1 cellular context compared by ENCODE assay signal in the genomic region with DNA sequence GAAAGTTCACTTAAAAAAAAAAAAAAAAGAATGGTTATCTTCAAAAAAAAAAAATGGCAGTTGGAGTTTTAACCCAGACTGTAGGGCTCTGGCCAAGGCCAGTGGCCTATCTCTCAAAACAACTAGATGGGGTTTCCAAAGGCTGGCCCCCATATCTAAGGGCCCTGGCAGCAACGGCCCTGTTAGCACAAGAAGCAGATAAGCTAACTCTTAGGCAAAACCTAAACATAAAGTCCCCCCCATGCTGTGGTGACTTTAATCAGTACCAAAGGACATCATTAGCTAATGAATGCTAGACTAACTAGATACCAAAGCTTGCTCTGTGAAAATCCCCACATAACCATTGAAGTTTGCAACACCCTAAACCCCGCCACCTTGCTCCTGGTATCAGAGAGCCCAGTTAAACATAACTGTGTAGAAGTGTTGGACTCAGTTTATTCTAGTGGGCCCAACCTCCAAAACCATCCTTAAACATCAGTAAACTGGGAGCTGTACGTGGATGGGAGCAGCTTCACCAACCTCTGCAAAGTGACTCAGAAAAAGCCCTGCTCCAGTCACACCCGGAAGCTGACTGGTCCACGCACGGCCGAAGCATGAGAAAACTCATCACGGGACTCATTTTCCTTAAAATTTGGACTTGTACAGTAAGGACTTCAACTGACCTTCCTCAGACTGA.
TF ChIP-seq lines count a peak whose summit lies in the region.
"Not testable (repeated sequence)": the region's sequence is repeated elsewhere in the genome, so short reads cannot be mapped to it uniquely, and the experiment has no call there.

No MANE protein-coding gene starts in this region.

TF ChIP-seq in K562, 482 proteins besides CTCF, POLR2A, EP300 and RAD21 (continued from another document and continues in another):
- TF ChIP-seq, protein P1, sequence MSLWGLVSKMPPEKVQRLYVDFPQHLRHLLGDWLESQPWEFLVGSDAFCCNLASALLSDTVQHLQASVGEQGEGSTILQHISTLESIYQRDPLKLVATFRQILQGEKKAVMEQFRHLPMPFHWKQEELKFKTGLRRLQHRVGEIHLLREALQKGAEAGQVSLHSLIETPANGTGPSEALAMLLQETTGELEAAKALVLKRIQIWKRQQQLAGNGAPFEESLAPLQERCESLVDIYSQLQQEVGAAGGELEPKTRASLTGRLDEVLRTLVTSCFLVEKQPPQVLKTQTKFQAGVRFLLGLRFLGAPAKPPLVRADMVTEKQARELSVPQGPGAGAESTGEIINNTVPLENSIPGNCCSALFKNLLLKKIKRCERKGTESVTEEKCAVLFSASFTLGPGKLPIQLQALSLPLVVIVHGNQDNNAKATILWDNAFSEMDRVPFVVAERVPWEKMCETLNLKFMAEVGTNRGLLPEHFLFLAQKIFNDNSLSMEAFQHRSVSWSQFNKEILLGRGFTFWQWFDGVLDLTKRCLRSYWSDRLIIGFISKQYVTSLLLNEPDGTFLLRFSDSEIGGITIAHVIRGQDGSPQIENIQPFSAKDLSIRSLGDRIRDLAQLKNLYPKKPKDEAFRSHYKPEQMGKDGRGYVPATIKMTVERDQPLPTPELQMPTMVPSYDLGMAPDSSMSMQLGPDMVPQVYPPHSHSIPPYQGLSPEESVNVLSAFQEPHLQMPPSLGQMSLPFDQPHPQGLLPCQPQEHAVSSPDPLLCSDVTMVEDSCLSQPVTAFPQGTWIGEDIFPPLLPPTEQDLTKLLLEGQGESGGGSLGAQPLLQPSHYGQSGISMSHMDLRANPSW (CRISPR knock-in tag; IDR thresholded peaks at IDR 0.05), result peak; percentile 65; the same call in 1 of the 2 replicates
- TF ChIP-seq FOXM1 (IDR thresholded peaks at IDR 0.05; ENCODE audit: low read depth), result peak; percentile 44; the same call in 1 of the 2 replicates
- not testable (repeated sequence) for TF ChIP-seq FOXM1 (CRISPR knock-in tag; IDR thresholded peaks at IDR 0.05; ENCODE audit: low read depth); TEAD4 (CRISPR knock-in tag; IDR thresholded peaks at IDR 0.05; ENCODE audit: borderline replicate concordance)
- 0 out of 2 replicates have a peak, but pooled peaks have one; percentile 13 for TF ChIP-seq GABPB1 (CRISPR knock-in tag; IDR thresholded peaks at IDR 0.05)
- TF ChIP-seq, protein P2, sequence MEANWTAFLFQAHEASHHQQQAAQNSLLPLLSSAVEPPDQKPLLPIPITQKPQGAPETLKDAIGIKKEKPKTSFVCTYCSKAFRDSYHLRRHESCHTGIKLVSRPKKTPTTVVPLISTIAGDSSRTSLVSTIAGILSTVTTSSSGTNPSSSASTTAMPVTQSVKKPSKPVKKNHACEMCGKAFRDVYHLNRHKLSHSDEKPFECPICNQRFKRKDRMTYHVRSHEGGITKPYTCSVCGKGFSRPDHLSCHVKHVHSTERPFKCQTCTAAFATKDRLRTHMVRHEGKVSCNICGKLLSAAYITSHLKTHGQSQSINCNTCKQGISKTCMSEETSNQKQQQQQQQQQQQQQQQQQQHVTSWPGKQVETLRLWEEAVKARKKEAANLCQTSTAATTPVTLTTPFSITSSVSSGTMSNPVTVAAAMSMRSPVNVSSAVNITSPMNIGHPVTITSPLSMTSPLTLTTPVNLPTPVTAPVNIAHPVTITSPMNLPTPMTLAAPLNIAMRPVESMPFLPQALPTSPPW (CRISPR knock-in tag; IDR thresholded peaks at IDR 0.05), result peak; percentile 48; the same call in 1 of the 2 replicates
- peak; percentile 87 for TF ChIP-seq BRD9 (IDR thresholded peaks at IDR 0.05; ENCODE audit: low read depth, partially characterized antibody)
- TF ChIP-seq, protein P3, sequence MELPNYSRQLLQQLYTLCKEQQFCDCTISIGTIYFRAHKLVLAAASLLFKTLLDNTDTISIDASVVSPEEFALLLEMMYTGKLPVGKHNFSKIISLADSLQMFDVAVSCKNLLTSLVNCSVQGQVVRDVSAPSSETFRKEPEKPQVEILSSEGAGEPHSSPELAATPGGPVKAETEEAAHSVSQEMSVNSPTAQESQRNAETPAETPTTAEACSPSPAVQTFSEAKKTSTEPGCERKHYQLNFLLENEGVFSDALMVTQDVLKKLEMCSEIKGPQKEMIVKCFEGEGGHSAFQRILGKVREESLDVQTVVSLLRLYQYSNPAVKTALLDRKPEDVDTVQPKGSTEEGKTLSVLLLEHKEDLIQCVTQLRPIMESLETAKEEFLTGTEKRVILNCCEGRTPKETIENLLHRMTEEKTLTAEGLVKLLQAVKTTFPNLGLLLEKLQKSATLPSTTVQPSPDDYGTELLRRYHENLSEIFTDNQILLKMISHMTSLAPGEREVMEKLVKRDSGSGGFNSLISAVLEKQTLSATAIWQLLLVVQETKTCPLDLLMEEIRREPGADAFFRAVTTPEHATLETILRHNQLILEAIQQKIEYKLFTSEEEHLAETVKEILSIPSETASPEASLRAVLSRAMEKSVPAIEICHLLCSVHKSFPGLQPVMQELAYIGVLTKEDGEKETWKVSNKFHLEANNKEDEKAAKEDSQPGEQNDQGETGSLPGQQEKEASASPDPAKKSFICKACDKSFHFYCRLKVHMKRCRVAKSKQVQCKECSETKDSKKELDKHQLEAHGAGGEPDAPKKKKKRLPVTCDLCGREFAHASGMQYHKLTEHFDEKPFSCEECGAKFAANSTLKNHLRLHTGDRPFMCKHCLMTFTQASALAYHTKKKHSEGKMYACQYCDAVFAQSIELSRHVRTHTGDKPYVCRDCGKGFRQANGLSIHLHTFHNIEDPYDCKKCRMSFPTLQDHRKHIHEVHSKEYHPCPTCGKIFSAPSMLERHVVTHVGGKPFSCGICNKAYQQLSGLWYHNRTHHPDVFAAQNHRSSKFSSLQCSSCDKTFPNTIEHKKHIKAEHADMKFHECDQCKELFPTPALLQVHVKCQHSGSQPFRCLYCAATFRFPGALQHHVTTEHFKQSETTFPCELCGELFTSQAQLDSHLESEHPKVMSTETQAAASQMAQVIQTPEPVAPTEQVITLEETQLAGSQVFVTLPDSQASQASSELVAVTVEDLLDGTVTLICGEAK (IDR thresholded peaks at IDR 0.05), result peak; percentile 84
- TF ChIP-seq, protein P3 (CRISPR knock-in tag; IDR thresholded peaks at IDR 0.05), result not testable (repeated sequence)
- peak; percentile 72 to 73 for TF ChIP-seq NRF1 (conservative IDR thresholded peaks at IDR 0.05 in 1 of 2, IDR thresholded peaks at IDR 0.05 in 1 of 2)
- peak; percentile 75 for TF ChIP-seq DACH1 (IDR thresholded peaks at IDR 0.05; ENCODE audit: partially characterized antibody)
- TF ChIP-seq ATF3 (IDR thresholded peaks at IDR 0.05), result peak; percentile 52
- TF ChIP-seq ATF3 (CRISPR knock-in tag; conservative IDR thresholded peaks at IDR 0.05), result peak; percentile 42; the same call in 1 of the 2 replicates
- TF ChIP-seq KDM1A (IDR thresholded peaks at IDR 0.05), result peak; percentile 49 to 60; a peak in 2 of 4 replicates
- peak; percentile 37; the same call in 1 of the 2 replicates for TF ChIP-seq L3MBTL2 (IDR thresholded peaks at IDR 0.05)
- TF ChIP-seq TEAD4 (IDR thresholded peaks at IDR 0.05; ENCODE audit: low read length), result peak; percentile 44; the same call in 1 of the 2 replicates
- TF ChIP-seq, protein P4, sequence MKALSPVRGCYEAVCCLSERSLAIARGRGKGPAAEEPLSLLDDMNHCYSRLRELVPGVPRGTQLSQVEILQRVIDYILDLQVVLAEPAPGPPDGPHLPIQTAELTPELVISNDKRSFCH (CRISPR knock-in tag; IDR thresholded peaks at IDR 0.05), result not testable (repeated sequence)
- TF ChIP-seq, protein P4 (tag; IDR thresholded peaks at IDR 0.05), result peak; percentile 78; the same call in 1 of the 2 replicates
- 0 out of 2 replicates have a peak, but pooled peaks have one; percentile 18 for TF ChIP-seq MBD2 (IDR thresholded peaks at IDR 0.05; ENCODE audit: borderline replicate concordance, low read depth)
- peak; percentile 39; the same call in 1 of the 2 replicates for TF ChIP-seq RNF2 (IDR thresholded peaks at IDR 0.05)
- TF ChIP-seq ETV1 (tag; conservative IDR thresholded peaks at IDR 0.05; ENCODE audit: low read depth), result 0 out of 2 replicates have a peak, but pooled peaks have one; percentile 12
- TF ChIP-seq FOXK2 (conservative IDR thresholded peaks at IDR 0.05 in 1 of 2, IDR thresholded peaks at IDR 0.05 in 1 of 2; ENCODE audit: low read depth in 2 of 2), result 0 out of 4 replicates have a peak, but pooled peaks of 1 of the 2 experiments have one; percentile 19
- TF ChIP-seq TRIM24 (IDR thresholded peaks at IDR 0.05), result peak in 1 of 2 experiments; percentile 48; a peak in 1 of 4 replicates
- TF ChIP-seq HDAC2 (IDR thresholded peaks at IDR 0.05), result peak; percentile 67; the same call in 1 of the 2 replicates
- peak; percentile 64; the same call in 1 of the 2 replicates for TF ChIP-seq ELF1 (tag; IDR thresholded peaks at IDR 0.05)
- 0 out of 2 replicates have a peak, but pooled peaks have one; percentile 28 for TF ChIP-seq FOXK1 (CRISPR knock-in tag; IDR thresholded peaks at IDR 0.05; ENCODE audit: borderline replicate concordance)
- TF ChIP-seq CBFA2T2 (conservative IDR thresholded peaks at IDR 0.05), result peak; percentile 90
- TF ChIP-seq STAT5A (IDR thresholded peaks at IDR 0.05; ENCODE audit: borderline replicate concordance, low read length), result peak; percentile 20; the same call in 1 of the 2 replicates
- 0 out of 2 replicates have a peak, but pooled peaks have one; percentile 37 for TF ChIP-seq ZBTB49 (CRISPR knock-in tag; IDR thresholded peaks at IDR 0.05; ENCODE audit: borderline replicate concordance)
- 0 out of 2 replicates have a peak, but pooled peaks have one; percentile 22 for TF ChIP-seq ZNF561 (CRISPR knock-in tag; conservative IDR thresholded peaks at IDR 0.05)
- TF ChIP-seq CTBP1 (IDR thresholded peaks at IDR 0.05; ENCODE audit: borderline replicate concordance), result peak; percentile 59; the same call in 1 of the 2 replicates
- TF ChIP-seq CBFA2T3 (IDR thresholded peaks at IDR 0.05), result peak; percentile 92
- TF ChIP-seq SMARCE1 (IDR thresholded peaks at IDR 0.05), result 0 out of 2 replicates have a peak, but pooled peaks have one; percentile 41
- peak; percentile 49; the same call in 1 of the 2 replicates for TF ChIP-seq NFIC (IDR thresholded peaks at IDR 0.05)
- peak; percentile 48 for TF ChIP-seq HDAC3 (IDR thresholded peaks at IDR 0.05; ENCODE audit: borderline replicate concordance, partially characterized antibody)
- 0 out of 2 replicates have a peak, but pooled peaks have one; percentile 11 for TF ChIP-seq NFE2L1 (tag; IDR thresholded peaks at IDR 0.05; ENCODE audit: borderline replicate concordance, low read depth)
